Comparison of ENCODE assay signal across 24 cellular contexts in genomic region chr2:111995148-111995547, GRCh38.
"Had no signal": no experiment of that assay in that cellular context is flagged by ENCODE, and none has a peak within 500 bp of the region (broad histone marks: within the 10 kb centered on the region; RNA-seq: fewer than 3 reads in every experiment).

No MANE protein-coding gene starts in this region.

- H3K4me1 ChIP-seq: gastrocnemius medialis, neural progenitor cell, prostate gland, right atrium auricular region, sigmoid colon, spleen, testis, tibial artery, upper lobe of left lung had no signal

- ATAC-seq: esophagus mucosa; gastrocnemius medialis; left lung; naive thymus-derived CD4-positive, alpha-beta T cell; stimulated activated memory B cell treated with anti-CD40 and anti-IgM and Interleukin-4, amounts not matched to agents 10 μg/mL and 1 μg/mL and 100 μg/mL, for 72 hours; stimulated activated naive CD8-positive, alpha-beta T cell treated with anti-CD3 and anti-CD28 coated beads, Interleukin-15, Interleukin-2, amounts not matched to agents 100 U/mL and 50 U/mL, for 24 hours had no signal

- H3K4me3 ChIP-seq: gastrocnemius medialis, left lung, neural progenitor cell, prostate gland, right atrium auricular region, sigmoid colon, spleen, testis, tibial artery, upper lobe of left lung had no signal

- H3K9ac ChIP-seq: neural progenitor cell had no signal

- H2AFZ ChIP-seq: neural progenitor cell had no signal

- H3K36me3 ChIP-seq: neural progenitor cell had no signal

- DNase-seq: effector CD8-positive, alpha-beta T cell; endodermal cell; foreskin fibroblast; gastrocnemius medialis; head of caudate nucleus; kidney; left lung; mesenchymal stem cell; naive thymus-derived CD4-positive, alpha-beta T cell; sigmoid colon; spleen; stimulated activated CD4-positive, alpha-beta T cell treated with anti-CD3 and anti-CD28 coated beads, Interleukin-4, amount 100 ng/mL, for 4 hours; stimulated activated naive CD8-positive, alpha-beta T cell treated with anti-CD3 and anti-CD28 coated beads, Interleukin-15, Interleukin-2, amounts not matched to agents 100 U/mL and 50 U/mL, for 24 hours; substantia nigra; testis; tibial artery; upper lobe of left lung had no signal

- H3K4me2 ChIP-seq: neural progenitor cell had no signal

- H3K27me3 ChIP-seq: gastrocnemius medialis, left lung, neural progenitor cell, right atrium auricular region, sigmoid colon, spleen, testis, tibial artery, upper lobe of left lung had no signal

- H3K27ac ChIP-seq: epithelial cell of prostate, gastrocnemius medialis, left lung, neural progenitor cell, prostate gland, right atrium auricular region, sigmoid colon, spleen, testis, tibial artery, upper lobe of left lung had no signal

- FAIRE-seq: kidney, urothelium cell line had no signal

- H3K9me3 ChIP-seq: gastrocnemius medialis, left lung, prostate gland, right atrium auricular region, sigmoid colon, spleen, testis, tibial artery, upper lobe of left lung had no signal
